ENCODE assay signal across 1 cellular context in the genomic region with DNA sequence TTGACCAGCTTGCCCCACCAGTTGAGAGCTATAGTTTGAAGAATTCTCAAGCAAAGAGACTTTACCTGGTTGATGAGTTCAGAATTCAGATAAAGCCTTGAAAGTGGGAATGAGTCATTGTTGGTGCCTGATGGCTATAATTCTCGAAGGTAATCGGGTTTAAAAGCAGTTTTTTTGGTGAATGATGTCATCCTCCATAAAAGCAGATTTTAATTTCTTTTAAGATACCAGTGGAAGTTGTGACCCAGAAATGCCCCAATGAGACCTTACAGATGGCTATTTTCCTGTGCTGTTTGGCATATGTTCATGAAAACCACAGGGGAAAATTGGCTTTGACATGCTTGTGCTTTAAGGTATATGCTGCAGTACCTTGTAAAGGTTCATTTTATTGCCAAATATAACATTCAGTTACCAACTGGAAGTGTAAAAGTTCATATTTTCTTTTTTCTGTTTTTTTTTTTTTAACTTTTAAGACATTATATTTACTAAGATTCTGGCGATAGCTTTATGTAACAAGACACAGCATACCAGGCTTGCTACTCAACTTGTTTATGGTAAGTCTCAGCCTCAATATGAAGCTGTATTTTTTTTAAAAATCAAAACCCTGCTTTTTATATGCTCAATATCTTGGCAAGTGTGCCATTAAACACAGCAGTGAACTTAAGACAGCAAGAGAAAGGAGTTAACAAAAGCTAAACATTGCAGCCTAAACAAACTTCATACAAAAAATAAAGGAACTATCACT.
TF ChIP-seq lines count a peak whose summit lies in the region.

No MANE protein-coding gene starts in this region.

TF ChIP-seq in HEK293, 187 proteins besides CTCF, POLR2A, EP300 and RAD21 (continued from another document):
- TF ChIP-seq, protein P1, sequence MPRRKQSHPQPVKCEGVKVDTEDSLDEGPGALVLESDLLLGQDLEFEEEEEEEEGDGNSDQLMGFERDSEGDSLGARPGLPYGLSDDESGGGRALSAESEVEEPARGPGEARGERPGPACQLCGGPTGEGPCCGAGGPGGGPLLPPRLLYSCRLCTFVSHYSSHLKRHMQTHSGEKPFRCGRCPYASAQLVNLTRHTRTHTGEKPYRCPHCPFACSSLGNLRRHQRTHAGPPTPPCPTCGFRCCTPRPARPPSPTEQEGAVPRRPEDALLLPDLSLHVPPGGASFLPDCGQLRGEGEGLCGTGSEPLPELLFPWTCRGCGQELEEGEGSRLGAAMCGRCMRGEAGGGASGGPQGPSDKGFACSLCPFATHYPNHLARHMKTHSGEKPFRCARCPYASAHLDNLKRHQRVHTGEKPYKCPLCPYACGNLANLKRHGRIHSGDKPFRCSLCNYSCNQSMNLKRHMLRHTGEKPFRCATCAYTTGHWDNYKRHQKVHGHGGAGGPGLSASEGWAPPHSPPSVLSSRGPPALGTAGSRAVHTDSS (tag by site-specific recombination; IDR thresholded peaks at IDR 0.05), result no peak
- TF ChIP-seq ZNF174 (tag by site-specific recombination; IDR thresholded peaks at IDR 0.05) (0 out of 2 replicates have a peak, but pooled peaks have one; percentile 28), ZXDB (tag by site-specific recombination; IDR thresholded peaks at IDR 0.05) (peak; percentile 40; the same call in 1 of the 2 replicates), PRDM1 (tag by site-specific recombination; IDR thresholded peaks at IDR 0.05) (peak; percentile 58), SP7 (tag by site-specific recombination; IDR thresholded peaks at IDR 0.05) (peak; percentile 57; the same call in 1 of the 2 replicates), ZBTB8A (tag by site-specific recombination; IDR thresholded peaks at IDR 0.05) (no peak), ZNF48 (tag by site-specific recombination; IDR thresholded peaks at IDR 0.05) (no peak), ZNF660 (tag by site-specific recombination; IDR thresholded peaks at IDR 0.05) (peak; percentile 52; the same call in 1 of the 2 replicates), SP3 (tag by site-specific recombination; IDR thresholded peaks at IDR 0.05) (peak; percentile 25; the same call in 1 of the 2 replicates), ZNF777 (tag by site-specific recombination; IDR thresholded peaks at IDR 0.05; ENCODE audit: borderline replicate concordance) (no peak), ZNF350 (tag by site-specific recombination; IDR thresholded peaks at IDR 0.05) (0 out of 2 replicates have a peak, but pooled peaks have one; percentile 12), ZNF239 (tag by site-specific recombination; IDR thresholded peaks at IDR 0.05) (no peak)
- TF ChIP-seq, protein P2, sequence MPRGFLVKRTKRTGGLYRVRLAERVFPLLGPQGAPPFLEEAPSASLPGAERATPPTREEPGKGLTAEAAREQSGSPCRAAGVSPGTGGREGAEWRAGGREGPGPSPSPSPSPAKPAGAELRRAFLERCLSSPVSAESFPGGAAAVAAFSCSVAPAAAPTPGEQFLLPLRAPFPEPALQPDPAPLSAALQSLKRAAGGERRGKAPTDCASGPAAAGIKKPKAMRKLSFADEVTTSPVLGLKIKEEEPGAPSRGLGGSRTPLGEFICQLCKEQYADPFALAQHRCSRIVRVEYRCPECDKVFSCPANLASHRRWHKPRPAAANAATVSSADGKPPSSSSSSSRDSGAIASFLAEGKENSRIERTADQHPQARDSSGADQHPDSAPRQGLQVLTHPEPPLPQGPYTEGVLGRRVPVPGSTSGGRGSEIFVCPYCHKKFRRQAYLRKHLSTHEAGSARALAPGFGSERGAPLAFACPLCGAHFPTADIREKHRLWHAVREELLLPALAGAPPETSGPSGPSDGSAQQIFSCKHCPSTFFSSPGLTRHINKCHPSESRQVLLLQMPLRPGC (tag by site-specific recombination; IDR thresholded peaks at IDR 0.05), result 0 out of 2 replicates have a peak, but pooled peaks have one; percentile 50
